In the genomic region with DNA sequence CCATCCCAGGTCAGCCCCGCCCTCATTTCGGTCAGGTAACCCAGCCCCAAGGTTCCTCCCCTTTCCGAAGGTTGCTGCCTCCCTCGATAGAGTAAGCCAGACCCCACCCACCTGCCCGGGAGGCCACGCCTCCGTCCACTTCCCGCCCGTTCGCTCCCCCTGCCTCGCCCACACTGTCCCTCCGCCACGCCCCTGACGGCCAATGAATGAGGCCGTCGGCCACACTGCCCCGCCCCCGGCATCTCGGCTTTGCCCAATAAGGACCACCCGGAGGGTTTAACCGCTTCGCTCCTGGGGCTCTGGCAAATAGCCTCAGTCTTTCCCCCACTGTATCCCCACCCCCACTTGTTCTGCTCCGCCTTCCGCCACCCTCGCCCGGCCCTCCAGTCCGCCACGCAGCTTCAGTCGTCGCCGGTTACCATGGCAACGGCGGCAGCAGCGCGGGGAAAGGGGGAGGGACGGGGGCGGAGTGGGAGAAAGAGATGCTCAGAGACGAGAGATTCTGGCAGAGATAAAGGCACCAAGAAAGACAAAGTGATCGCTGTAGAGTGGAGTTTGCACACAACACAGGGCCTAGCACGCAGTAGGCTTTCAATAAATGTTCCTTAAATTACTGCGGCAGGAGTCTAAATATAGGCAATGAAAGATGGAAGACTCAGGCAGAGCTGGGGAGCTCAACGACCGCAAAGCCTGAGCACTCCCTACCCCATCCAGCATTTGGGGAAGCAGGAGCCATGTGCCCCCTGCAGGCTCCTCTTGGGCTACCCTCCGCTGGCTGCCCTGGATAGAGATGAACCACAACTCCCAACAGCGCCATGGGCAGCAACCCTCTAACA, we compare ENCODE assay signal across 8 cellular contexts. TPM values are rescaled to one million over a fixed set of nuclear protein-coding genes. Genes with fewer than 3 reads are reported as not detected.
DNase-seq lines count a peak whose midpoint lies in the region; ATAC-seq and TF ChIP-seq lines count a peak whose summit lies in the region.

No MANE protein-coding gene starts in this region.

- TF ChIP-seq POLR2A in suprapubic skin (IDR thresholded peaks at IDR 0.05), result no peak

- peaks cover 59% of the 10 kb centered on the region for H3K4me1 ChIP-seq in suprapubic skin

- under 1% methylated on average over 43 of the region's 45 CpGs for WGBS in suprapubic skin

- peak; percentile 23 to 59 for TF ChIP-seq CTCF in suprapubic skin (IDR thresholded peaks at IDR 0.05)

- peak overlapping the region; percentile 83 for H3K4me3 Mint-ChIP-seq in activated naive CD4-positive, alpha-beta T cell treated with anti-CD3 and anti-CD28 coated beads, Interleukin-2, amount 10 ng/mL, durations not matched to agents 7 days and 5 days

- peaks cover under 1% of the 10 kb centered on the region for H3K36me3 Mint-ChIP-seq in activated naive CD4-positive, alpha-beta T cell treated with anti-CD3 and anti-CD28 coated beads, Interleukin-2, amount 10 ng/mL, durations not matched to agents 7 days and 5 days

- H3K27ac ChIP-seq in suprapubic skin, result peak overlapping the region; percentile 72

- no peaks in the 10 kb centered on the region for H3K9me3 Mint-ChIP-seq in activated naive CD4-positive, alpha-beta T cell treated with anti-CD3 and anti-CD28 coated beads, Interleukin-2, amount 10 ng/mL, durations not matched to agents 7 days and 5 days

- H3K27me3 ChIP-seq in suprapubic skin, result no peaks in the 10 kb centered on the region

- no peaks in the 10 kb centered on the region for H3K9me3 ChIP-seq in suprapubic skin

- ATAC-seq in HG02588 (IDR thresholded peaks at IDR 0.05; ENCODE audit: unreplicated experiment), result peak; percentile 73

- peaks cover 52% of the 10 kb centered on the region for H3K27me3 Mint-ChIP-seq in activated naive CD4-positive, alpha-beta T cell treated with anti-CD3 and anti-CD28 coated beads, Interleukin-2, amount 10 ng/mL, durations not matched to agents 7 days and 5 days

- CTCF ChIA-PET in activated naive CD4-positive, alpha-beta T cell treated with anti-CD3 and anti-CD28 coated beads, Interleukin-2, amount 10 ng/mL, durations not matched to agents 7 days and 5 days (lab: Charles Lee), result interaction anchor here (0.8 to 1.0 kb wide), 2 partner anchors 20 to 79 kb away, joined by 3 to 4 read pairs; a partner anchor contains a TSS

- TF ChIP-seq EP300 in suprapubic skin (IDR thresholded peaks at IDR 0.05), result no peak

- DNase-seq in GM04504 (ENCODE audit: low read depth), result peak; percentile 90
- DNase-seq in NCI-H1048 (lab: John Stamatoyannopoulos, UW), result peak; percentile 95
- DNase-seq in SK-N-DZ (ENCODE audit: low spot score), result peak; percentile 100
- DNase-seq in activated naive CD4-positive, alpha-beta T cell treated with anti-CD3 and anti-CD28 coated beads, Interleukin-2, amount 10 ng/mL, durations not matched to agents 7 days and 5 days, result peak; percentile 99
- peak; percentile 97 for DNase-seq in germinal center (ENCODE audit: low spot score)
- DNase-seq in occipital lobe (lab: John Stamatoyannopoulos, UW), result peak; percentile 97
- peak; percentile 99 for DNase-seq in suprapubic skin (ENCODE audit: low spot score in 2 of 2)

- peak overlapping the region; percentile 92 for H3K27ac Mint-ChIP-seq in activated naive CD4-positive, alpha-beta T cell treated with anti-CD3 and anti-CD28 coated beads, Interleukin-2, amount 10 ng/mL, durations not matched to agents 7 days and 5 days

- H3K4me1 Mint-ChIP-seq in activated naive CD4-positive, alpha-beta T cell treated with anti-CD3 and anti-CD28 coated beads, Interleukin-2, amount 10 ng/mL, durations not matched to agents 7 days and 5 days, result peaks cover 60% of the 10 kb centered on the region

- H3K4me3 ChIP-seq in suprapubic skin, result peak overlapping the region; percentile 56

- H3K36me3 ChIP-seq in suprapubic skin, result no peaks in the 10 kb centered on the region

RNA-seq across cellular contexts. Expression of a gene that starts 5.1 kb away (rescaled TPM):
- 61.1 and 67.3 TPM in 2 replicates for polyA plus RNA-seq in SK-N-DZ (2014; cell fraction: cytosol; rRNA removed)
- polyA plus RNA-seq in SK-N-DZ (2014; cell fraction: nucleus; rRNA removed), result 117 and 125 TPM in 2 replicates
- total RNA-seq in occipital lobe (131 TPM), suprapubic skin (10 to 100 TPM in 1 of 4 donors, 1 to 10 TPM in 3; 2.9 to 12.7 (median 3.2) TPM)

RNA-seq across cellular contexts. Expression of a gene that starts 5.2 kb away (rescaled TPM):
- 161 and 169 TPM in 2 replicates for polyA plus RNA-seq in SK-N-DZ (2014; cell fraction: cytosol; rRNA removed)
- polyA plus RNA-seq in SK-N-DZ (2014; cell fraction: nucleus; rRNA removed), result 2,152 and 2,253 TPM in 2 replicates
- total RNA-seq in occipital lobe (77.2 TPM), suprapubic skin (1,000 to 10,000 TPM in 1 of 4 donors, 100 to 1,000 TPM in 3; 565 to 1,687 (median 703) TPM)

RNA-seq across cellular contexts. Expression of a gene that starts 19.8 kb away (rescaled TPM):
- polyA plus RNA-seq in SK-N-DZ (2014; cell fraction: cytosol; rRNA removed), result 95.7 and 109 TPM in 2 replicates
- polyA plus RNA-seq in SK-N-DZ (2014; cell fraction: nucleus; rRNA removed), result 147 and 150 TPM in 2 replicates
- total RNA-seq in occipital lobe, result 49.1 TPM
- total RNA-seq in suprapubic skin, result 10 to 100 TPM; 53.2 to 78.1 (median 55.5) TPM

RNA-seq across cellular contexts. Expression of a gene that starts 24.7 kb away (rescaled TPM):
- 42.8 and 51.6 TPM in 2 replicates for polyA plus RNA-seq in SK-N-DZ (2014; cell fraction: cytosol; rRNA removed)
- polyA plus RNA-seq in SK-N-DZ (2014; cell fraction: nucleus; rRNA removed), result 17.6 and 24.2 TPM in 2 replicates
- total RNA-seq in occipital lobe (33.7 TPM), suprapubic skin (10 to 100 TPM; 19.0 to 35.0 (median 29.1) TPM)

RNA-seq across cellular contexts. Expression of a gene that starts 27.7 kb away (rescaled TPM):
- polyA plus RNA-seq in SK-N-DZ (2014; cell fraction: cytosol; rRNA removed), result 211 and 240 TPM in 2 replicates
- 119 and 142 TPM in 2 replicates for polyA plus RNA-seq in SK-N-DZ (2014; cell fraction: nucleus; rRNA removed)
- total RNA-seq in occipital lobe (93.3 TPM), suprapubic skin (100 to 1,000 TPM; 446 to 840 (median 533) TPM)

Comparison
In these comparisons a context has a peak if more than half of its experiments do, and no peak if none do; other contexts are left out.
1. Peak in every context shown above with its lines: DNase-seq, ATAC-seq, H3K4me3 ChIP-seq and H3K27ac ChIP-seq.